Comparison of ENCODE assay signal across 11 cellular contexts in the genomic region with DNA sequence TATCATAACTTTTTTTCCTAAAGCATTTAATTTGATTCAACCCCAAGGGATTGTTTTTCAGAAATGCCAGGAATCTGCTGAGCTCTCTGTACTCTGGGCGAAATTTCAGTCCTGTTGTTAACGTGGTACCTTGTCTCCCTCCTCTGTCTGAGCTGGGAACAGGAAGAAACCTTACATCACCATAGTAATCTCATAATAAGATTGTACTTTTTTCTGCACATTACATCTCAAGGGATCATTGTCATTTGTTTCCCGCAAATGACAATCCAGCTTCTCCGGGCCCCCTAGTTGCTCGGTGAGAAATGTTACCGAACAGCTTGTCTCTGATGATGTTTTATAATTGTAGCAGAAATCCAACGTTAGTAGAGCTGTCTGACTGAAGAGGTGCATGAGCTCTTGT.
DNase-seq lines count a peak whose midpoint lies in the region; ATAC-seq and TF ChIP-seq lines count a peak whose summit lies in the region.
"Had no signal": no experiment of that assay in that cellular context is flagged by ENCODE, and none has a peak within 500 bp of the region (broad histone marks: within the 10 kb centered on the region; RNA-seq: fewer than 3 reads in every experiment).

No MANE protein-coding gene starts in this region.

- no peaks in the 10 kb centered on the region for H3K79me1 ChIP-seq in neuronal stem cell (ENCODE audit: low read depth, low read length)

- no peak overlapping the region for H4K8ac ChIP-seq in neuronal stem cell (ENCODE audit: low read depth, low read length)

- H2BK5ac ChIP-seq in neuronal stem cell (ENCODE audit: low read length), result no peak overlapping the region

- no peak overlapping the region for H2AFZ ChIP-seq in OCI-LY3 (ENCODE audit: low read depth, low read length)
- no peak overlapping the region for H2AFZ ChIP-seq in neuronal stem cell (ENCODE audit: low read length)

- H3K14ac ChIP-seq in neuronal stem cell (ENCODE audit: low read length), result no peak overlapping the region

- no peak overlapping the region for H4K91ac ChIP-seq in neuronal stem cell (ENCODE audit: low read depth, low read length, poor library complexity)

- no peak overlapping the region for H3K23ac ChIP-seq in neuronal stem cell (ENCODE audit: low read depth, low read length, poor library complexity)

- H2BK12ac ChIP-seq in neuronal stem cell (ENCODE audit: low read length), result no peak overlapping the region

- H3K79me2 ChIP-seq in OCI-LY3 (ENCODE audit: low read length), result no peaks in the 10 kb centered on the region

- H3K4me1 ChIP-seq in OCI-LY3 (ENCODE audit: low read length), result no peaks in the 10 kb centered on the region
- H3K4me1 ChIP-seq in esophagus muscularis mucosa, result no peaks in the 10 kb centered on the region
- H3K4me1 ChIP-seq in neuronal stem cell (ENCODE audit: control insufficient read depth in 2 of 2, insufficient read depth in 1 of 2, low read depth in 1 of 2, low read length in 2 of 2), result no peaks in the 10 kb centered on the region
- H3K4me1 ChIP-seq in ovary (ENCODE audit: insufficient read depth), result no peaks in the 10 kb centered on the region
- no peaks in the 10 kb centered on the region for H3K4me1 ChIP-seq in CD8-positive, alpha-beta T cell (ENCODE audit: insufficient read depth, low read length)

- no peak for ATAC-seq in SK-N-SH treated with all-trans-retinoic acid at 6 μM for 48 hours
- no peak for ATAC-seq in CD8-positive, alpha-beta T cell
- ATAC-seq: activated CD8-positive, alpha-beta T cell treated with anti-CD3 and anti-CD28 coated beads for 36 hours had no signal

- POLR2A ChIA-PET in CD8-positive, alpha-beta T cell (lab: Charles Lee), result no interaction called here

- H3K4me3 Mint-ChIP-seq in activated naive CD4-positive, alpha-beta T cell treated with anti-CD3 and anti-CD28 coated beads for 36 hours, result no peak overlapping the region
- H3K4me3 Mint-ChIP-seq in CD8-positive, alpha-beta T cell, result no peak overlapping the region
- H3K4me3 Mint-ChIP-seq: activated CD8-positive, alpha-beta T cell treated with anti-CD3 and anti-CD28 coated beads for 36 hours; activated naive CD8-positive, alpha-beta T cell treated with anti-CD3 and anti-CD28 coated beads, Interleukin-2, amount 10 ng/mL, durations not matched to agents 7 days and 5 days had no signal

- H3K4ac ChIP-seq in neuronal stem cell (ENCODE audit: low read length), result no peak overlapping the region

- H3K4me3 ChIP-seq in OCI-LY3 (ENCODE audit: low read length), result no peak overlapping the region
- H3K4me3 ChIP-seq in esophagus muscularis mucosa, result no peak overlapping the region
- H3K4me3 ChIP-seq in neuronal stem cell (ENCODE audit: low read length in 2 of 2), result no peak overlapping the region
- H3K4me3 ChIP-seq in ovary, result no peak overlapping the region
- H3K4me3 ChIP-seq in CD8-positive, alpha-beta T cell (ENCODE audit: low read depth, low read length), result no peak overlapping the region

- H3K4me1 Mint-ChIP-seq in activated naive CD4-positive, alpha-beta T cell treated with anti-CD3 and anti-CD28 coated beads for 36 hours (ENCODE audit: low read depth), result no peaks in the 10 kb centered on the region
- H3K4me1 Mint-ChIP-seq in CD8-positive, alpha-beta T cell (ENCODE audit: low read depth), result no peaks in the 10 kb centered on the region
- H3K4me1 Mint-ChIP-seq: activated naive CD8-positive, alpha-beta T cell treated with anti-CD3 and anti-CD28 coated beads, Interleukin-2, amount 10 ng/mL, durations not matched to agents 7 days and 5 days had no signal

- H3K27me3 ChIP-seq in OCI-LY3 (ENCODE audit: low read depth, low read length), result peaks cover 19% of the 10 kb centered on the region; the same call in 1 of the 2 replicates
- peaks cover 0 to 8% (median 0%) of the 10 kb centered on the region in 4 donors for H3K27me3 ChIP-seq in esophagus muscularis mucosa
- H3K27me3 ChIP-seq in neuronal stem cell (ENCODE audit: control insufficient read depth in 3 of 3, insufficient read depth in 3 of 3, low read depth in 1 of 3, low read length in 3 of 3), result no peaks in the 10 kb centered on the region
- H3K27me3 ChIP-seq in ovary, result no peaks in the 10 kb centered on the region
- no peaks in the 10 kb centered on the region for H3K27me3 ChIP-seq in CD8-positive, alpha-beta T cell (ENCODE audit: insufficient read depth, low read length)

- peaks cover 1% of the 10 kb centered on the region for H3K27me3 Mint-ChIP-seq in activated naive CD4-positive, alpha-beta T cell treated with anti-CD3 and anti-CD28 coated beads for 36 hours (ENCODE audit: low read depth)
- peaks cover 3% of the 10 kb centered on the region for H3K27me3 Mint-ChIP-seq in CD8-positive, alpha-beta T cell (ENCODE audit: low read depth)
- H3K27me3 Mint-ChIP-seq: activated naive CD8-positive, alpha-beta T cell treated with anti-CD3 and anti-CD28 coated beads, Interleukin-2, amount 10 ng/mL, durations not matched to agents 7 days and 5 days had no signal

- H3K18ac ChIP-seq in neuronal stem cell (ENCODE audit: low read length), result no peak overlapping the region

- H3K36me3 ChIP-seq in OCI-LY3 (replicated peaks; ENCODE audit: low read depth, low read length) (no peaks in the 10 kb centered on the region), esophagus muscularis mucosa (no peaks in the 10 kb centered on the region), neuronal stem cell (replicated peaks in 1 of 2; ENCODE audit: control insufficient read depth in 2 of 2, insufficient read depth in 2 of 2, low read length in 2 of 2) (no peaks in the 10 kb centered on the region), ovary (no peaks in the 10 kb centered on the region)
- no peaks in the 10 kb centered on the region for H3K36me3 ChIP-seq in CD8-positive, alpha-beta T cell (ENCODE audit: insufficient read depth, low read length)

- H3K4me2 ChIP-seq in OCI-LY3 (ENCODE audit: low read length) (no peak overlapping the region), neuronal stem cell (ENCODE audit: insufficient read depth, low read length, poor library complexity, severe bottlenecking) (no peak overlapping the region)

- no peak overlapping the region for H2BK120ac ChIP-seq in neuronal stem cell (ENCODE audit: low read depth, low read length)

- H3K27ac ChIP-seq in OCI-LY3 (ENCODE audit: low read length) (no peak overlapping the region), esophagus muscularis mucosa (replicated peaks in 1 of 4) (no peak overlapping the region), neuronal stem cell (replicated peaks; ENCODE audit: low read length) (no peak overlapping the region), ovary (no peak overlapping the region)
- H3K27ac ChIP-seq in CD8-positive, alpha-beta T cell (ENCODE audit: low read depth, low read length), result no peak overlapping the region

- TF ChIP-seq CTCF in OCI-LY3 (IDR thresholded peaks at IDR 0.05; ENCODE audit: low read depth, low read length), result peak; percentile 33
- peak; percentile 29 to 48 (median 41) for TF ChIP-seq CTCF in esophagus muscularis mucosa (IDR thresholded peaks at IDR 0.05)
- TF ChIP-seq CTCF in ovary (IDR thresholded peaks at IDR 0.05), result no peak
- TF ChIP-seq CTCF in CD8-positive, alpha-beta T cell (IDR thresholded peaks at IDR 0.05), result no peak

- TF ChIP-seq EP300 in esophagus muscularis mucosa (IDR thresholded peaks at IDR 0.05), result no peak
- TF ChIP-seq EP300 in ovary (IDR thresholded peaks at IDR 0.05), result no peak

- H3K9ac ChIP-seq in OCI-LY3 (ENCODE audit: low read length), result no peak overlapping the region
- no peak overlapping the region for H3K9ac ChIP-seq in neuronal stem cell (ENCODE audit: low read depth, low read length, poor library complexity)

- CTCF ChIA-PET in activated naive CD4-positive, alpha-beta T cell treated with anti-CD3 and anti-CD28 coated beads for 36 hours (lab: Charles Lee), result no interaction called here
- CTCF ChIA-PET in CD8-positive, alpha-beta T cell (lab: Charles Lee), result interaction anchor here (0.8 to 1.3 kb wide), 2 partner anchors 9 to 51 kb away, joined by 3 read pairs; no protein-coding TSS in a partner anchor

- H4K20me1 ChIP-seq in OCI-LY3 (ENCODE audit: insufficient read depth, low read length), result no peaks in the 10 kb centered on the region

- no peak overlapping the region for H2AK5ac ChIP-seq in neuronal stem cell (ENCODE audit: low read depth, low read length)

- H3K9me3 Mint-ChIP-seq in activated naive CD4-positive, alpha-beta T cell treated with anti-CD3 and anti-CD28 coated beads for 36 hours, result no peaks in the 10 kb centered on the region
- H3K9me3 Mint-ChIP-seq in CD8-positive, alpha-beta T cell, result peaks cover 2% of the 10 kb centered on the region
- H3K9me3 Mint-ChIP-seq: activated CD8-positive, alpha-beta T cell treated with anti-CD3 and anti-CD28 coated beads for 36 hours had no signal

- 31% methylated on average over 7 of the region's 7 CpGs for WGBS in esophagus muscularis mucosa
- no CpG with 5 or more reads among the region's 7 CpGs for WGBS in neuronal stem cell (ENCODE audit: extremely low coverage in 2 of 2, insufficient read length in 2 of 2, insufficient replicate concordance in 1 of 2), 2 donors
- 37 to 53% (median 43%) methylated on average over 7 of the region's 7 CpGs for WGBS in ovary, 3 donors

- TF ChIP-seq POLR2A in esophagus muscularis mucosa (IDR thresholded peaks at IDR 0.05; ENCODE audit: low read depth) (no peak), ovary (IDR thresholded peaks at IDR 0.05) (no peak)

- intact Hi-C loops in esophagus muscularis mucosa (cut with DNase I) (loop anchor here (5.0 kb wide), 1 partner anchor 1675 kb away; no protein-coding TSS in a partner anchor), ovary (cut with DNase I) (no loop called here)
- intact Hi-C loops in activated naive CD4-positive, alpha-beta T cell treated with anti-CD3 and anti-CD28 coated beads for 36 hours (cut with micrococcal nuclease), result no loop called here
- intact Hi-C loops in CD8-positive, alpha-beta T cell (cut with DNase I, micrococcal nuclease), result no loop called here

- H3K9me3 ChIP-seq in OCI-LY3 (ENCODE audit: insufficient read depth, low read length) (no peaks in the 10 kb centered on the region), esophagus muscularis mucosa (no peaks in the 10 kb centered on the region), neuronal stem cell (replicated peaks in 1 of 2; ENCODE audit: control insufficient read depth in 2 of 2, insufficient read depth in 1 of 2, low read depth in 1 of 2, low read length in 2 of 2) (no peaks in the 10 kb centered on the region), ovary (no peaks in the 10 kb centered on the region)
- no peaks in the 10 kb centered on the region for H3K9me3 ChIP-seq in CD8-positive, alpha-beta T cell (ENCODE audit: low read length)

- no peaks in the 10 kb centered on the region for H3K36me3 Mint-ChIP-seq in activated naive CD4-positive, alpha-beta T cell treated with anti-CD3 and anti-CD28 coated beads for 36 hours (ENCODE audit: low read depth)
- H3K36me3 Mint-ChIP-seq in CD8-positive, alpha-beta T cell, result no peaks in the 10 kb centered on the region
- H3K36me3 Mint-ChIP-seq: activated naive CD8-positive, alpha-beta T cell treated with anti-CD3 and anti-CD28 coated beads, Interleukin-2, amount 10 ng/mL, durations not matched to agents 7 days and 5 days had no signal

- peak; percentile 6 for DNase-seq in GDM1 (lab: John Stamatoyannopoulos, UW)
- DNase-seq in esophagus muscularis mucosa (ENCODE audit: extremely low spot score), result no peak
- DNase-seq in neuronal stem cell (ENCODE audit: low spot score), result peak; percentile 37
- DNase-seq in activated naive CD4-positive, alpha-beta T cell treated with anti-CD3 and anti-CD28 coated beads for 36 hours, result no peak
- no peak for DNase-seq in ovary
- DNase-seq in CD8-positive, alpha-beta T cell, result no peak
- DNase-seq: activated CD8-positive, alpha-beta T cell treated with anti-CD3 and anti-CD28 coated beads for 36 hours; activated naive CD8-positive, alpha-beta T cell treated with anti-CD3 and anti-CD28 coated beads, Interleukin-2, amount 10 ng/mL, durations not matched to agents 7 days and 5 days; Kasumi-1 had no signal

- H3K27ac Mint-ChIP-seq in activated naive CD4-positive, alpha-beta T cell treated with anti-CD3 and anti-CD28 coated beads for 36 hours, result no peak overlapping the region
- H3K27ac Mint-ChIP-seq in CD8-positive, alpha-beta T cell, result no peak overlapping the region
- H3K27ac Mint-ChIP-seq: activated CD8-positive, alpha-beta T cell treated with anti-CD3 and anti-CD28 coated beads for 36 hours; activated naive CD8-positive, alpha-beta T cell treated with anti-CD3 and anti-CD28 coated beads, Interleukin-2, amount 10 ng/mL, durations not matched to agents 7 days and 5 days had no signal

- H2BK15ac ChIP-seq in neuronal stem cell (ENCODE audit: low read length), result no peak overlapping the region

Comparison
In these comparisons a context has a peak if more than half of its experiments do, and no peak if none do; other contexts are left out.
1. DNase-seq: peak in GDM1 (single experiment) and neuronal stem cell (single experiment); none in esophagus muscularis mucosa (single experiment), activated naive CD4-positive, alpha-beta T cell treated with anti-CD3 and anti-CD28 coated beads for 36 hours (single experiment), ovary (0 of 5) and CD8-positive, alpha-beta T cell (0 of 7).
2. CTCF ChIP-seq: peak in OCI-LY3 (single experiment) and esophagus muscularis mucosa (3 of 3); none in ovary (0 of 3) and CD8-positive, alpha-beta T cell (single experiment).